ENCODE assay signal across 7 cellular contexts in the genomic region with DNA sequence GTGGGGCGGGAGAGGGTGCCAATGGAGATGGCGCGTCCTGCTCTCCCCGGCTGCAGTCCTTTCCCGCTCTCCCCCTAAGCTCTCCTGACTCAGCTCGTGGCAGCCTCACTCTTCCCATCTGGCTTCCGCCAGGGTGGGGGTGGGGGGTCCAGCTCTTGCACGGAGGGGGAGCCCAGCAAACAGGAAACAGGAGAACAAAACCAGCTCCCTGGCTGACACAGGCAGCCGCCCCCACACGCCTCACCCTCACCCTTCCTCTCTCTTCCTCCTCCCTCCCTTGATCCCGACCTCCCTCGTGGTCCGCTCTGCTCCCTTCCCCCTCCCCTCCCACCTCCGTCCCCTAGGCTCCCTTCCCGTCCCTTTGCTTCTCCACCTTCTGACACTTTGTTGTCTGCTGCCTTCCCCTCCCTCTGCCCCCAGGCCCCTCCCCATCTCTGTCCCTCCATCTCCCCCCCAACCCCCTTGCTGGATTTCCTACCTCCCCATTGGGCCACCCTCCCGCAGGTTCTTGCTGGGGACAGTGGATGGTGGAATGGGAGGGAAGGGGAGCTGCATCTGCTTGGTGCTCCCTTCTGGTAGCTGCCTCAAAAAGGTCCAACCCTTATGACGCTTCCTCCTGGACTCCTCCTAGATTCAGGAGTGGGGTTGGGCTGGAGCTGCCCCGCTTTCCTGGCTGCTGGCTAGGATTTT. TPM values are rescaled to one million over a fixed set of nuclear protein-coding genes. Genes with fewer than 3 reads are reported as not detected.
A peak's percentile ranks its signal among the peaks of the same experiment; 100 is the strongest.
DNase-seq lines count a peak whose midpoint lies in the region; ATAC-seq and TF ChIP-seq lines count a peak whose summit lies in the region.

No MANE protein-coding gene starts in this region.

- H3K27ac ChIP-seq in urinary bladder (ENCODE audit: low read depth), result peak overlapping the region; percentile 74

- WGBS in urinary bladder, result 29% methylated on average over 18 of the region's 18 CpGs

- no peaks in the 10 kb centered on the region for H3K36me3 ChIP-seq in urinary bladder (ENCODE audit: insufficient read depth)

- ATAC-seq in left lobe of liver (peak; percentile 36), GM21390 (IDR thresholded peaks at IDR 0.05; ENCODE audit: unreplicated experiment) (no peak)

- H3K4me1 ChIP-seq in urinary bladder (ENCODE audit: insufficient read depth), result no peaks in the 10 kb centered on the region

- peak; percentile 68 for DNase-seq in LHCN-M2 (ENCODE audit: low read depth)
- DNase-seq in choroid plexus epithelial cell (ENCODE audit: low read depth), result peak; percentile 82
- DNase-seq in left lobe of liver (ENCODE audit: low spot score), result no peak
- DNase-seq in OCI-M2 (lab: John Stamatoyannopoulos, UW; ENCODE audit: unreplicated experiment), result no peak
- no peak for DNase-seq in NCI-H2029 treated with DMSO at 0.1 percent for 48 hours (lab: John Stamatoyannopoulos, UW)

- no peak for TF ChIP-seq CTCF in choroid plexus epithelial cell (conservative IDR thresholded peaks at IDR 0.05; ENCODE audit: low read depth, low read length)

- peak overlapping the region; percentile 35 for H3K4me3 ChIP-seq in choroid plexus epithelial cell (ENCODE audit: low read depth, low read length)
- H3K4me3 ChIP-seq in urinary bladder (ENCODE audit: low read depth, low read length), result no peak overlapping the region

RNA-seq across cellular contexts. Expression of a gene that starts 23.7 kb away (rescaled TPM):
- total RNA-seq in LHCN-M2 (2014; rRNA removed) (20.8 and 31.7 TPM in 2 replicates), left lobe of liver (3.3 TPM), urinary bladder (53.8 TPM)
- 56.8 TPM for polyA plus RNA-seq in LHCN-M2 (2012)
- polyA plus RNA-seq in urinary bladder, result 39.8 TPM

Comparison
In these comparisons a context has a peak if more than half of its experiments do, and no peak if none do; other contexts are left out.
1. DNase-seq: peak in LHCN-M2 (single experiment) and choroid plexus epithelial cell (single experiment); none in left lobe of liver (single experiment), OCI-M2 (single experiment) and NCI-H2029 treated with DMSO at 0.1 percent for 48 hours (single experiment).